In the genomic region with DNA sequence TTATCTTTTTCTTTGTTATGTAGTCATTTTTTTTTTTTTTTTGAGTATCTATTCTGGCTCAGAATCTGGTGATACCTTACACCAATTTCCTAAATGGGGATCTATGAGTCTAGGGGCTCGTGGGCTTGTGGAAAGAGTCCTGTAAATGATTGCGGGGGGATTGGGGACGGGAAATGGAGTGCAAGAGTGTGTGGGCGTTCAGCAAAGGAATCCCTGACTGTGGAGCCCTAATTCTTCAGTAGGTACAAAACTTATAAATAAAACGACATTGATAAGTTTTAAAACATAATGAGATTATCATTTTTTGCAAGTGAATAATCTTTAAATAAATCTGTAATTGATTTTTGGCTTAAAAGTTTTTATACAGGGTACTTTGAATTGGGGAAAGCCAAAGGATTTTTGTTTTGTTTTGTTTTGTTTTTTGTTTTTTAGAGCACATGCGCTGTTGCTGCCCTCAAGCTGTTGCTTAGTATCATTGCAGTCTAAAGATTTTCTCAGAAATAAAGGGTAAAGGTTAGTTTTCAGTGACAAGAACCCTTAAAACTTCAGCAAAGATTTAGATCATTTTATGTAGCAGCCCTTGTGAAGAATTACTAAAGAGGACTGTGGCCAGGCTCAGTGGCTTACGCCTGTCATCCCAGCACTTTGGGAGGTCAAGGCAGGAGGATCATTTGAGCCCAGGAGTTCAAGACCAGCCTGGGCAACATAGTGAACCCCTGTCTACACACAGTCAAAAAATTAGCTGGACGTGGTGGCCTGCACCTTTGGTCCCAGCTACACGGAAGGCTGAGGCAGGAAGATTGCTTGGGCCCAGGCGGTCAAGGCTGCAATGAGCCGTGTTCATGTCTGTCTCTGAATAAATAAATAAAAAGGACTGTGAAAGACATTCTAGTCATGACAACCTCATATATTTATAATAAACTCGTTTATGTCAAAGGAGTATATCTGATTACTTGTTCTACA, we compare ENCODE assay signal across 7 cellular contexts. TPM values are rescaled to one million over a fixed set of nuclear protein-coding genes. Genes with fewer than 3 reads are reported as not detected.
A peak's percentile ranks its signal among the peaks of the same experiment; 100 is the strongest.
DNase-seq lines count a peak whose midpoint lies in the region; TF ChIP-seq lines count a peak whose summit lies in the region.

No MANE protein-coding gene starts in this region.

- no peaks in the 10 kb centered on the region for H3K9me3 ChIP-seq in HEK293 (ENCODE audit: control insufficient read depth, insufficient read depth, low read depth, low read length)
- H3K9me3 ChIP-seq in OCI-LY3 (ENCODE audit: insufficient read depth, low read length), result no peaks in the 10 kb centered on the region

- DNase-seq in EL (peak; percentile 43), lung microvascular endothelial cell (ENCODE audit: low read depth in 2 of 2) (peak; percentile 66 to 72), HEK293T (ENCODE audit: extremely low spot score) (no peak)
- DNase-seq in central memory CD4-positive, alpha-beta T cell, result peak; percentile 45

- POLR2A ChIA-PET in HEK293 (lab: Yijun Ruan, JAX) (interaction anchor here (1.1 to 2.6 kb wide), 2 partner anchors 251 to 256 kb away, joined by 4 to 33 read pairs; a partner anchor contains a TSS), HEK293T (lab: Yijun Ruan, JAX) (interaction anchor here (0.8 kb wide), 1 partner anchor 17 kb away, joined by 3 read pairs; no protein-coding TSS in a partner anchor)

- H3K36me3 ChIP-seq in HEK293 (ENCODE audit: control insufficient read depth in 2 of 2, insufficient read depth in 1 of 2, low read length in 2 of 2) (peaks cover 0 to 7% of the 10 kb centered on the region in 2 experiments; a peak in 1 of 3 replicates), OCI-LY3 (replicated peaks; ENCODE audit: low read depth, low read length) (peaks cover under 1% of the 10 kb centered on the region), urinary bladder (ENCODE audit: insufficient read depth) (no peaks in the 10 kb centered on the region)

- peak overlapping the region; percentile 95 for H3K9ac ChIP-seq in OCI-LY3 (ENCODE audit: low read length)

- H3K79me2 ChIP-seq in OCI-LY3 (ENCODE audit: low read length), result peaks cover 57% of the 10 kb centered on the region

- 20% methylated on average over 12 of the region's 12 CpGs for WGBS in urinary bladder

- peak overlapping the region; percentile 83 for H3K4me2 ChIP-seq in OCI-LY3 (ENCODE audit: low read length)

- H2AFZ ChIP-seq in OCI-LY3 (ENCODE audit: low read depth, low read length), result no peak overlapping the region

- H3K4me1 ChIP-seq in HEK293 (ENCODE audit: control insufficient read depth, insufficient read depth, low read length) (no peaks in the 10 kb centered on the region), OCI-LY3 (ENCODE audit: low read length) (peaks cover 12% of the 10 kb centered on the region; the same call in 1 of the 2 replicates), urinary bladder (ENCODE audit: insufficient read depth) (peaks cover 1% of the 10 kb centered on the region)

- no peaks in the 10 kb centered on the region for H3K27me3 ChIP-seq in OCI-LY3 (ENCODE audit: low read depth, low read length)

- H3K27ac ChIP-seq in HEK293 (ENCODE audit: extremely low read depth, low read depth, low read length) (no peak overlapping the region; the same call in 1 of the 2 replicates), OCI-LY3 (ENCODE audit: low read length) (peak overlapping the region; percentile 85), urinary bladder (ENCODE audit: low read depth) (no peak overlapping the region)

- CTCF ChIA-PET in HEK293 (lab: Yijun Ruan, JAX) (interaction anchor here (1.1 to 2.0 kb wide), 6 partner anchors 32 to 282 kb away, joined by 3 to 9 read pairs (median 4); no protein-coding TSS in a partner anchor), HEK293T (lab: Yijun Ruan, JAX) (interaction anchor here (0.6 to 1.2 kb wide), 4 partner anchors 23 to 342 kb away, joined by 3 to 5 read pairs (median 4); no protein-coding TSS in a partner anchor)

- peaks cover 20% of the 10 kb centered on the region for H4K20me1 ChIP-seq in OCI-LY3 (ENCODE audit: insufficient read depth, low read length)

- peak overlapping the region; percentile 97 for H3K4me3 ChIP-seq in HEK293 (ENCODE audit: low read depth, low read length)
- peak overlapping the region; percentile 89 for H3K4me3 ChIP-seq in OCI-LY3 (ENCODE audit: low read length)
- peak overlapping the region; percentile 19 for H3K4me3 ChIP-seq in urinary bladder (ENCODE audit: low read depth, low read length)

- TF ChIP-seq CTCF in HEK293 (tag by site-specific recombination; IDR thresholded peaks at IDR 0.05), result no peak
- peak; percentile 78 for TF ChIP-seq CTCF in OCI-LY3 (IDR thresholded peaks at IDR 0.05; ENCODE audit: low read depth, low read length)

TF ChIP-seq in HEK293, 187 proteins besides CTCF, POLR2A, EP300 and RAD21:
- peak; percentile 47; the same call in 1 of the 2 replicates for TF ChIP-seq EGR2 (tag by site-specific recombination; IDR thresholded peaks at IDR 0.05; ENCODE audit: low read depth)
- TF ChIP-seq ZFHX2 (tag by site-specific recombination; conservative IDR thresholded peaks at IDR 0.05), result peak; percentile 63
- TF ChIP-seq ZNF654 (tag by site-specific recombination; IDR thresholded peaks at IDR 0.05; ENCODE audit: low read depth), result peak; percentile 59
- no peak for TF ChIP-seq GFI1B (tag by site-specific recombination; IDR thresholded peaks at IDR 0.05)
- no peak for TF ChIP-seq WT1 (tag by site-specific recombination; IDR thresholded peaks at IDR 0.05)
TF ChIP-seq in HEK293: peak in this region for 3.

TF ChIP-seq in HEK293T, 16 proteins besides CTCF, POLR2A, EP300 and RAD21:
- no peak for TF ChIP-seq LEF1 (IDR thresholded peaks at IDR 0.05; ENCODE audit: borderline replicate concordance)

RNA-seq across cellular contexts. Expression of a gene that starts 1.7 kb away (rescaled TPM):
- total RNA-seq in lung microvascular endothelial cell (39.4 and 42.7 TPM in 2 replicates), urinary bladder (70.8 TPM)
- 35.9 TPM for polyA plus RNA-seq in urinary bladder

RNA-seq across cellular contexts. Expression of a gene that starts 48.6 kb away (rescaled TPM):
- 10.7 and 16.5 TPM in 2 replicates for total RNA-seq in lung microvascular endothelial cell
- total RNA-seq in urinary bladder, result 60.2 TPM
- polyA plus RNA-seq in urinary bladder, result 14.3 TPM

RNA-seq across cellular contexts. Expression of a gene that starts 48.8 kb away (rescaled TPM):
- 13.9 and 16.9 TPM in 2 replicates for total RNA-seq in lung microvascular endothelial cell
- total RNA-seq in urinary bladder, result 35.5 TPM
- 11.4 TPM for polyA plus RNA-seq in urinary bladder

Comparison
In these comparisons a context has a peak if more than half of its experiments do, and no peak if none do; other contexts are left out.
1. H3K4me3 ChIP-seq: peak in every context shown above with its lines; median percentile 97 in HEK293; 89 in OCI-LY3; 19 in urinary bladder.